20 cellular contexts compared by ENCODE assay signal in genomic region chr11:70268526-70268925, GRCh38. TPM values are rescaled to one million over a fixed set of nuclear protein-coding genes. Genes with fewer than 3 reads are reported as not detected.
A peak's percentile ranks its signal among the peaks of the same experiment; 100 is the strongest.
DNase-seq lines count a peak whose midpoint lies in the region; ATAC-seq and TF ChIP-seq lines count a peak whose summit lies in the region.
"Had no signal": no experiment of that assay in that cellular context is flagged by ENCODE, and none has a peak within 500 bp of the region (broad histone marks: within the 10 kb centered on the region; RNA-seq: fewer than 3 reads in every experiment).

No MANE protein-coding gene starts in this region.

- peaks cover 2% of the 10 kb centered on the region for H3K36me3 ChIP-seq in CD4-positive, CD25-positive, alpha-beta regulatory T cell (ENCODE audit: control insufficient read depth, insufficient read depth, low read length)
- H3K36me3 ChIP-seq in CD8-positive, alpha-beta T cell (ENCODE audit: insufficient read depth, low read length) = no peaks in the 10 kb centered on the region

- no peaks in the 10 kb centered on the region for H3K9me3 Mint-ChIP-seq in CD4-positive, CD25-positive, alpha-beta regulatory T cell
- H3K9me3 Mint-ChIP-seq in CD8-positive, alpha-beta T cell = no peaks in the 10 kb centered on the region
- H3K9me3 Mint-ChIP-seq in chondrocyte (ENCODE audit: low read depth) = no peaks in the 10 kb centered on the region
- no peaks in the 10 kb centered on the region for H3K9me3 Mint-ChIP-seq in stimulated activated naive B cell treated with anti-CD40 and anti-IgM and Interleukin-4, amounts not matched to agents 10 μg/mL and 1 μg/mL and 100 μg/mL, for 72 hours
- H3K9me3 Mint-ChIP-seq: GM23338, H9 had no signal

- H3K27me3 Mint-ChIP-seq in CD4-positive, CD25-positive, alpha-beta regulatory T cell = peaks cover 30% of the 10 kb centered on the region
- peaks cover 19% of the 10 kb centered on the region for H3K27me3 Mint-ChIP-seq in CD8-positive, alpha-beta T cell (ENCODE audit: low read depth)
- H3K27me3 Mint-ChIP-seq in chondrocyte (ENCODE audit: low read depth) = peaks cover 5% of the 10 kb centered on the region
- peaks cover 21 to 44% of the 10 kb centered on the region in 2 donors for H3K27me3 Mint-ChIP-seq in stimulated activated naive B cell treated with anti-CD40 and anti-IgM and Interleukin-4, amounts not matched to agents 10 μg/mL and 1 μg/mL and 100 μg/mL, for 72 hours

- peaks cover 4 to 35% (median 22%) of the 10 kb centered on the region in 4 donors for H3K4me1 Mint-ChIP-seq in CD4-positive, CD25-positive, alpha-beta regulatory T cell
- H3K4me1 Mint-ChIP-seq in CD8-positive, alpha-beta T cell (ENCODE audit: low read depth) = peaks cover 29% of the 10 kb centered on the region
- peaks cover 29% of the 10 kb centered on the region for H3K4me1 Mint-ChIP-seq in chondrocyte (ENCODE audit: low read depth)
- H3K4me1 Mint-ChIP-seq in stimulated activated naive B cell treated with anti-CD40 and anti-IgM and Interleukin-4, amounts not matched to agents 10 μg/mL and 1 μg/mL and 100 μg/mL, for 72 hours = peaks cover 9 to 32% of the 10 kb centered on the region in 2 donors

- H3K27ac ChIP-seq in CD4-positive, CD25-positive, alpha-beta regulatory T cell (ENCODE audit: insufficient read depth, low read length, poor library complexity, severe bottlenecking) = no peak overlapping the region
- H3K27ac ChIP-seq in CD8-positive, alpha-beta T cell (ENCODE audit: low read depth, low read length) = no peak overlapping the region
- H3K27ac ChIP-seq: C4-2B had no signal

- intact Hi-C loops in CD8-positive, alpha-beta T cell (cut with DNase I, micrococcal nuclease) = no loop called here
- intact Hi-C loops in posterior vena cava (cut with DNase I) = no loop called here
- intact Hi-C loops in head of caudate nucleus (cut with DNase I) = no loop called here

- no peak overlapping the region for H3K4me3 ChIP-seq in CD4-positive, CD25-positive, alpha-beta regulatory T cell (ENCODE audit: low read depth, low read length)
- H3K4me3 ChIP-seq in CD8-positive, alpha-beta T cell (ENCODE audit: low read depth, low read length) = no peak overlapping the region

- H3K36me3 Mint-ChIP-seq in CD4-positive, CD25-positive, alpha-beta regulatory T cell = peaks cover 7% of the 10 kb centered on the region
- H3K36me3 Mint-ChIP-seq in CD8-positive, alpha-beta T cell = peaks cover 15% of the 10 kb centered on the region
- H3K36me3 Mint-ChIP-seq in chondrocyte (ENCODE audit: low read depth) = peaks cover 5% of the 10 kb centered on the region
- peaks cover 3 to 7% of the 10 kb centered on the region in 2 donors for H3K36me3 Mint-ChIP-seq in stimulated activated naive B cell treated with anti-CD40 and anti-IgM and Interleukin-4, amounts not matched to agents 10 μg/mL and 1 μg/mL and 100 μg/mL, for 72 hours

- H3K9me3 ChIP-seq in CD4-positive, CD25-positive, alpha-beta regulatory T cell (ENCODE audit: control insufficient read depth in 2 of 2, low read length in 2 of 2) = no peaks in the 10 kb centered on the region
- H3K9me3 ChIP-seq in CD8-positive, alpha-beta T cell (ENCODE audit: low read length) = no peaks in the 10 kb centered on the region

- H3K4me3 Mint-ChIP-seq in CD4-positive, CD25-positive, alpha-beta regulatory T cell = peak overlapping the region in 3 of 4 donors; percentile 33 to 74 (median 43)
- H3K4me3 Mint-ChIP-seq in CD8-positive, alpha-beta T cell = peak overlapping the region; percentile 89
- H3K4me3 Mint-ChIP-seq in chondrocyte (ENCODE audit: unreplicated experiment) = no peak overlapping the region
- no peak overlapping the region for H3K4me3 Mint-ChIP-seq in stimulated activated naive B cell treated with anti-CD40 and anti-IgM and Interleukin-4, amounts not matched to agents 10 μg/mL and 1 μg/mL and 100 μg/mL, for 72 hours

- ATAC-seq in CD4-positive, CD25-positive, alpha-beta regulatory T cell (ENCODE audit: low read depth in 2 of 2) = no peak
- ATAC-seq in CD8-positive, alpha-beta T cell = no peak
- no peak for ATAC-seq in HG03139 (IDR thresholded peaks at IDR 0.05; ENCODE audit: unreplicated experiment)
- ATAC-seq in stimulated activated naive B cell treated with anti-CD40 and anti-IgM and Interleukin-4, amounts not matched to agents 10 μg/mL and 1 μg/mL and 100 μg/mL, for 72 hours (replicated peaks) = no peak
- ATAC-seq: GM23338, Panc1, SK-N-SH treated with all-trans-retinoic acid at 6 μM for 48 hours had no signal

- no peak for TF ChIP-seq CTCF in CD8-positive, alpha-beta T cell (IDR thresholded peaks at IDR 0.05)
- TF ChIP-seq CTCF in chondrocyte (IDR thresholded peaks at IDR 0.05) = no peak

- no peaks in the 10 kb centered on the region for H3K27me3 ChIP-seq in CD4-positive, CD25-positive, alpha-beta regulatory T cell (ENCODE audit: control insufficient read depth, insufficient read depth, low read length)
- H3K27me3 ChIP-seq in CD8-positive, alpha-beta T cell (ENCODE audit: insufficient read depth, low read length) = no peaks in the 10 kb centered on the region

- CTCF ChIA-PET in CD8-positive, alpha-beta T cell (lab: Charles Lee) = interaction anchor here (0.6 kb wide), 1 partner anchor 101 kb away, joined by 3 read pairs; no protein-coding TSS in a partner anchor

- DNase-seq in CD4-positive, CD25-positive, alpha-beta regulatory T cell = no peak
- no peak for DNase-seq in CD8-positive, alpha-beta T cell
- DNase-seq in chondrocyte (ENCODE audit: low spot score) (peak; percentile 24), posterior vena cava (ENCODE audit: low spot score) (peak; percentile 22), head of caudate nucleus (no peak)
- DNase-seq in stimulated activated naive B cell treated with anti-CD40 and anti-IgM and Interleukin-4, amounts not matched to agents 10 μg/mL and 1 μg/mL and 100 μg/mL, for 72 hours = no peak
- DNase-seq: H9, KBM-7, MV-4-11, NCI-H1105, NCI-H1436 treated with DMSO at 0.1 percent for 48 hours, NCI-H2029, NCI-H446 treated with DMSO at 0.1 percent for 48 hours, NCI-H526 treated with DMSO at 0.1 percent for 48 hours had no signal

- H3K4me1 ChIP-seq in CD4-positive, CD25-positive, alpha-beta regulatory T cell (ENCODE audit: control insufficient read depth, insufficient read depth, low read length, poor library complexity, severe bottlenecking) = peaks cover 32% of the 10 kb centered on the region
- peaks cover 10% of the 10 kb centered on the region for H3K4me1 ChIP-seq in CD8-positive, alpha-beta T cell (ENCODE audit: insufficient read depth, low read length)

- no peak overlapping the region for H3K27ac Mint-ChIP-seq in CD4-positive, CD25-positive, alpha-beta regulatory T cell
- H3K27ac Mint-ChIP-seq in CD8-positive, alpha-beta T cell = no peak overlapping the region
- H3K27ac Mint-ChIP-seq in chondrocyte (ENCODE audit: unreplicated experiment) = no peak overlapping the region
- H3K27ac Mint-ChIP-seq in stimulated activated naive B cell treated with anti-CD40 and anti-IgM and Interleukin-4, amounts not matched to agents 10 μg/mL and 1 μg/mL and 100 μg/mL, for 72 hours = no peak overlapping the region
- H3K27ac Mint-ChIP-seq: B cell, GM23338, H9 had no signal

- POLR2A ChIA-PET in CD8-positive, alpha-beta T cell (lab: Charles Lee) = no interaction called here

RNA-seq across cellular contexts. Expression of gene PPFIA1, which starts 2.0 kb away (rescaled TPM):
- 62.6 TPM for total RNA-seq in CD4-positive, CD25-positive, alpha-beta regulatory T cell
- 10 to 100 TPM in 2 of 4 donors, 1 to 10 TPM in 2; 7.9 to 13.8 (median 10.0) TPM for polyA plus RNA-seq in CD4-positive, CD25-positive, alpha-beta regulatory T cell
- 10 to 100 TPM; 36.3 to 40.4 TPM for total RNA-seq in CD8-positive, alpha-beta T cell
- total RNA-seq in chondrocyte = 60.2 to 63.5 TPM (median 62.6 TPM) in 3 replicates
- total RNA-seq in posterior vena cava = 10 to 100 TPM; 53.7 to 55.3 TPM

Comparison
In these comparisons a context has a peak if more than half of its experiments do, and no peak if none do; other contexts are left out.
1. DNase-seq: peak in chondrocyte (single experiment) and posterior vena cava (single experiment); none in CD4-positive, CD25-positive, alpha-beta regulatory T cell (0 of 3), CD8-positive, alpha-beta T cell (0 of 7), head of caudate nucleus (0 of 42) and stimulated activated naive B cell treated with anti-CD40 and anti-IgM and Interleukin-4, amounts not matched to agents 10 μg/mL and 1 μg/mL and 100 μg/mL, for 72 hours (single experiment).
2. H3K4me3 Mint-ChIP-seq: peak in CD4-positive, CD25-positive, alpha-beta regulatory T cell (3 of 4) and CD8-positive, alpha-beta T cell (single experiment); none in chondrocyte (single experiment) and stimulated activated naive B cell treated with anti-CD40 and anti-IgM and Interleukin-4, amounts not matched to agents 10 μg/mL and 1 μg/mL and 100 μg/mL, for 72 hours (0 of 2).